ENCODE assay signal across 1 cellular context in genomic region chr2:234290671-234291070, GRCh38.
TF ChIP-seq lines count a peak whose summit lies in the region.

No MANE protein-coding gene starts in this region.

TF ChIP-seq in GM12878, 131 proteins besides CTCF, POLR2A, EP300 and RAD21 (continued from another document and continues in another):
- no peak for TF ChIP-seq RCOR1 (conservative IDR thresholded peaks at IDR 0.05; ENCODE audit: low read depth, low read length)
- 0 out of 2 replicates have a peak, but pooled peaks have one; percentile 7 for TF ChIP-seq JUNB (IDR thresholded peaks at IDR 0.05)
- TF ChIP-seq PML (IDR thresholded peaks at IDR 0.05; ENCODE audit: low read length): no peak
- TF ChIP-seq ZNF592 (IDR thresholded peaks at IDR 0.05): 0 out of 2 replicates have a peak, but pooled peaks have one; percentile 31
- no peak for TF ChIP-seq SMAD5 (IDR thresholded peaks at IDR 0.05; ENCODE audit: low read depth)
- TF ChIP-seq ATF2 (IDR thresholded peaks at IDR 0.05; ENCODE audit: low read length): peak; percentile 16; the same call in 1 of the 2 replicates
- no peak for TF ChIP-seq ZBTB11 (CRISPR knock-in tag; IDR thresholded peaks at IDR 0.05)
- peak; percentile 85 for TF ChIP-seq SPI1 (IDR thresholded peaks at IDR 0.05; ENCODE audit: borderline replicate concordance, insufficient read depth, low read depth, low read length)
- peak; percentile 49 for TF ChIP-seq IRF4 (IDR thresholded peaks at IDR 0.05; ENCODE audit: low read depth, low read length)
- no peak for TF ChIP-seq RFX5 (IDR thresholded peaks at IDR 0.05; ENCODE audit: low read depth, low read length)
- no peak for TF ChIP-seq PBX3 (IDR thresholded peaks at IDR 0.05; ENCODE audit: insufficient replicate concordance, low read depth, low read length)
- TF ChIP-seq BCL3 (IDR thresholded peaks at IDR 0.05; ENCODE audit: borderline replicate concordance, insufficient read depth, low read depth, low read length, poor library complexity, severe bottlenecking): no peak
- TF ChIP-seq NBN (IDR thresholded peaks at IDR 0.05): 0 out of 2 replicates have a peak, but pooled peaks have one; percentile 15
- no peak for TF ChIP-seq PRDM15 (CRISPR knock-in tag; IDR thresholded peaks at IDR 0.05)
- no peak for TF ChIP-seq SRF (IDR thresholded peaks at IDR 0.05; ENCODE audit: low read depth in 2 of 2, low read length in 2 of 2)
- TF ChIP-seq ZBTB4 (CRISPR knock-in tag; IDR thresholded peaks at IDR 0.05): no peak
- TF ChIP-seq ATF7 (IDR thresholded peaks at IDR 0.05; ENCODE audit: low read depth): peak; percentile 52; the same call in 1 of the 2 replicates
- TF ChIP-seq ZNF217 (IDR thresholded peaks at IDR 0.05): no peak
- no peak for TF ChIP-seq TCF3 (IDR thresholded peaks at IDR 0.05; ENCODE audit: borderline replicate concordance, insufficient read depth, low read depth, low read length)
- peak; percentile 62; the same call in 1 of the 2 replicates for TF ChIP-seq CHD2 (IDR thresholded peaks at IDR 0.05; ENCODE audit: borderline replicate concordance, low read depth, low read length)
- TF ChIP-seq RB1 (IDR thresholded peaks at IDR 0.05; ENCODE audit: borderline replicate concordance): no peak
- peak; percentile 48 for TF ChIP-seq SKIL (IDR thresholded peaks at IDR 0.05; ENCODE audit: low read depth, poor library complexity, severe bottlenecking)
- TF ChIP-seq GABPA (IDR thresholded peaks at IDR 0.05; ENCODE audit: low read depth): no peak
- no peak for TF ChIP-seq ZNF274 (IDR thresholded peaks at IDR 0.05; ENCODE audit: insufficient read depth, insufficient read length)
- TF ChIP-seq EGR1 (IDR thresholded peaks at IDR 0.05; ENCODE audit: borderline replicate concordance in 1 of 2, low read depth in 2 of 2, low read length in 2 of 2): no peak
- TF ChIP-seq NR2F1 (conservative IDR thresholded peaks at IDR 0.05): no peak
- no peak for TF ChIP-seq WRNIP1 (IDR thresholded peaks at IDR 0.05; ENCODE audit: borderline replicate concordance, low read depth, low read length)
- TF ChIP-seq RUNX3 (IDR thresholded peaks at IDR 0.05; ENCODE audit: low read length): peak; percentile 35; the same call in 1 of the 2 replicates
- no peak for TF ChIP-seq TCF7 (IDR thresholded peaks at IDR 0.05; ENCODE audit: borderline replicate concordance)
- no peak for TF ChIP-seq SUPT20H (IDR thresholded peaks at IDR 0.05; ENCODE audit: borderline replicate concordance, control insufficient read depth, low read depth, low read length)
- TF ChIP-seq ZNF622 (IDR thresholded peaks at IDR 0.05): no peak
- peak; percentile 67; the same call in 1 of the 2 replicates for TF ChIP-seq MYB (IDR thresholded peaks at IDR 0.05; ENCODE audit: borderline replicate concordance, low read depth, low read length)
- no peak for TF ChIP-seq POLR2AphosphoS2 (IDR thresholded peaks at IDR 0.05; ENCODE audit: low read depth, low read length)
- TF ChIP-seq TARDBP (IDR thresholded peaks at IDR 0.05; ENCODE audit: borderline replicate concordance): no peak
- TF ChIP-seq TBL1XR1 (IDR thresholded peaks at IDR 0.05; ENCODE audit: low read depth, low read length): peak; percentile 43; the same call in 1 of the 2 replicates
- no peak for TF ChIP-seq HCFC1 (IDR thresholded peaks at IDR 0.05; ENCODE audit: low read length)
- TF ChIP-seq ASH2L (IDR thresholded peaks at IDR 0.05; ENCODE audit: borderline replicate concordance, low read depth): no peak
- no peak for TF ChIP-seq SMAD1 (IDR thresholded peaks at IDR 0.05; ENCODE audit: low read depth, partially characterized antibody)
- TF ChIP-seq BRCA1 (IDR thresholded peaks at IDR 0.05; ENCODE audit: low read depth, low read length): no peak
- no peak for TF ChIP-seq RELA (IDR thresholded peaks at IDR 0.05; ENCODE audit: borderline replicate concordance, partially characterized antibody)
- no peak for TF ChIP-seq MXI1 (IDR thresholded peaks at IDR 0.05; ENCODE audit: low read depth, low read length)
- no peak for TF ChIP-seq ZNF24 (IDR thresholded peaks at IDR 0.05)
